Comparison of ENCODE assay signal across 1 cellular context in genomic region chr2:237413293-237414055, GRCh38.
TF ChIP-seq lines count a peak whose summit lies in the region.

No MANE protein-coding gene starts in this region.

TF ChIP-seq in SK-N-SH, 30 proteins besides CTCF, POLR2A, EP300 and RAD21 (continued from another document):
- TF ChIP-seq REST (IDR thresholded peaks at IDR 0.05; ENCODE audit: low read depth, low read length) (no peak), FOSL2 (IDR thresholded peaks at IDR 0.05; ENCODE audit: borderline replicate concordance, low read depth) (no peak), SMC3 (IDR thresholded peaks at IDR 0.05; ENCODE audit: low read depth, low read length) (no peak), ELF1 (IDR thresholded peaks at IDR 0.05) (no peak), RFX5 (IDR thresholded peaks at IDR 0.05; ENCODE audit: low read length) (no peak), PBX3 (IDR thresholded peaks at IDR 0.05) (no peak), YY1 (IDR thresholded peaks at IDR 0.05; ENCODE audit: low read depth) (no peak), TAF1 (IDR thresholded peaks at IDR 0.05; ENCODE audit: borderline replicate concordance, low read depth, low read length) (no peak)
